12 cellular contexts compared by ENCODE assay signal in the genomic region with DNA sequence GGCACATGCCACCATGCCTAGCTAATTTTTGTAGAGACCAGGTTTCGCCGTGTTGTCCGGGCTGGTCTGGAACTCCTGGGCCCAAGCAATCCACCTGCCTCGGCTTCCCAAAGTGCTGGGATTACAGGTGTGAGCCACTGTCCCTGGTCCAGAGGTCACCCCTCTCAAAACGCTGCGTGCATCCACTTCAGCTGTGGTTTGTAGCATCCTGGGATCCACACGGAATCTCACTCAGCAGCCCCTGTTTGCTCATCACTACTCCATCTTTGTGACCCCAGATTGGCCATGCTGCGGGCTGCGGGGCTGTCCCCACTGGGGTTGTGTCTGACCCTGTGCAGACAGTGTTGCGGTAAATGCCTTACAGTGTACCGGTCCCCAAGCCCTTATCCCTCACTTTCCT. TPM values are rescaled to one million over a fixed set of nuclear protein-coding genes. Genes with fewer than 3 reads are reported as not detected.
DNase-seq lines count a peak whose midpoint lies in the region; ATAC-seq and TF ChIP-seq lines count a peak whose summit lies in the region.
"Had no signal": no experiment of that assay in that cellular context is flagged by ENCODE, and none has a peak within 500 bp of the region (broad histone marks: within the 10 kb centered on the region; RNA-seq: fewer than 3 reads in every experiment).

No MANE protein-coding gene starts in this region.

- no peaks in the 10 kb centered on the region; the same call in 1 of the 2 replicates for H4K20me1 ChIP-seq in PC-9 (ENCODE audit: insufficient read depth)

- ATAC-seq in right cardiac atrium: no peak
- ATAC-seq in naive thymus-derived CD8-positive, alpha-beta T cell: no peak

- peaks cover 20% of the 10 kb centered on the region for H3K79me2 ChIP-seq in PC-9 (ENCODE audit: low read depth)

- H3K36me3 Mint-ChIP-seq in activated naive CD8-positive, alpha-beta T cell treated with anti-CD3 and anti-CD28 coated beads for 36 hours: no peaks in the 10 kb centered on the region
- no peaks in the 10 kb centered on the region for H3K36me3 Mint-ChIP-seq in naive thymus-derived CD8-positive, alpha-beta T cell

- peak overlapping the region; percentile 87 for H3K27ac ChIP-seq in left ventricle myocardium inferior (replicated peaks)
- no peak overlapping the region for H3K27ac ChIP-seq in right cardiac atrium (ENCODE audit: low read length)
- no peak overlapping the region for H3K27ac ChIP-seq in PC-9
- H3K27ac ChIP-seq: C4-2B, ovary had no signal

- H3K27ac Mint-ChIP-seq in activated naive CD8-positive, alpha-beta T cell treated with anti-CD3 and anti-CD28 coated beads for 36 hours: peak overlapping the region; percentile 81
- H3K27ac Mint-ChIP-seq in naive thymus-derived CD8-positive, alpha-beta T cell: peak overlapping the region; percentile 2 to 96 (median 89)

- H3K4me1 ChIP-seq in left ventricle myocardium inferior (peaks cover 85% of the 10 kb centered on the region), right cardiac atrium (ENCODE audit: control insufficient read depth, insufficient read depth, low read length) (peaks cover 12% of the 10 kb centered on the region), PC-9 (replicated peaks; ENCODE audit: insufficient read depth) (peaks cover 10% of the 10 kb centered on the region; the same call in 1 of the 2 replicates)

- no peak for TF ChIP-seq CTCF in left ventricle myocardium inferior (IDR thresholded peaks at IDR 0.05; ENCODE audit: borderline replicate concordance)
- no peak for TF ChIP-seq CTCF in PC-9 (conservative IDR thresholded peaks at IDR 0.05)

- peak overlapping the region; percentile 20 for H3K4me3 Mint-ChIP-seq in activated naive CD8-positive, alpha-beta T cell treated with anti-CD3 and anti-CD28 coated beads for 36 hours
- peak overlapping the region in 8 of 10 donors; percentile 40 to 92 (median 86) for H3K4me3 Mint-ChIP-seq in naive thymus-derived CD8-positive, alpha-beta T cell

- no peaks in the 10 kb centered on the region for H3F3A ChIP-seq in PC-9 (ENCODE audit: insufficient read depth, low read depth)

- H3K4me3 ChIP-seq in left ventricle myocardium inferior (peak overlapping the region; percentile 87), right cardiac atrium (ENCODE audit: low read length) (no peak overlapping the region), PC-9 (no peak overlapping the region)
- H3K4me3 ChIP-seq: ovary had no signal

- no peaks in the 10 kb centered on the region for H3K9me3 Mint-ChIP-seq in activated naive CD8-positive, alpha-beta T cell treated with anti-CD3 and anti-CD28 coated beads for 36 hours
- H3K9me3 Mint-ChIP-seq in naive thymus-derived CD8-positive, alpha-beta T cell: no peaks in the 10 kb centered on the region

- no peak overlapping the region for H2AFZ ChIP-seq in PC-9

- peaks cover 63% of the 10 kb centered on the region for H3K4me1 Mint-ChIP-seq in activated naive CD8-positive, alpha-beta T cell treated with anti-CD3 and anti-CD28 coated beads for 36 hours
- peaks cover 39 to 80% (median 76%) of the 10 kb centered on the region in 4 donors for H3K4me1 Mint-ChIP-seq in naive thymus-derived CD8-positive, alpha-beta T cell

- intact Hi-C loops in left ventricle myocardium inferior (cut with micrococcal nuclease): no loop called here
- intact Hi-C loops in right cardiac atrium (cut with DNase I): loop anchor here in 1 of 4 donors (10.0 kb wide), 1 partner anchor 94 kb away; no protein-coding TSS in a partner anchor
- intact Hi-C loops in PC-9 (cut with micrococcal nuclease; ENCODE audit: unreplicated experiment): no loop called here

- no peak overlapping the region for H3K4me2 ChIP-seq in PC-9

- H3K9me3 ChIP-seq in left ventricle myocardium inferior (replicated peaks) (no peaks in the 10 kb centered on the region), right cardiac atrium (ENCODE audit: control insufficient read depth, low read length) (no peaks in the 10 kb centered on the region), PC-9 (ENCODE audit: insufficient read depth, low read depth) (no peaks in the 10 kb centered on the region)
- H3K9me3 ChIP-seq: ovary had no signal

- BruUV-seq in PC-9 (replicated peaks; lab: Mats Ljungman, UMichigan): no TSS peak

- WGBS in right cardiac atrium: 91% methylated on average over 11 of the region's 11 CpGs

- POLR2A ChIA-PET in naive thymus-derived CD8-positive, alpha-beta T cell (lab: Charles Lee): interaction anchor here (0.6 to 6.6 kb wide), 4 partner anchors 9 to 29 kb away, joined by 3 to 61 read pairs (median 4); no protein-coding TSS in a partner anchor
- POLR2A ChIA-PET in PC-9 (lab: Charles Lee; ENCODE audit: unreplicated experiment): no interaction called here

- CTCF ChIA-PET in PC-9 (lab: Charles Lee): no interaction called here

- H3K36me3 ChIP-seq in left ventricle myocardium inferior (no peaks in the 10 kb centered on the region), PC-9 (ENCODE audit: low read depth) (no peaks in the 10 kb centered on the region)
- H3K36me3 ChIP-seq: ovary had no signal

- no peaks in the 10 kb centered on the region for H3K27me3 ChIP-seq in left ventricle myocardium inferior (ENCODE audit: low read depth)
- no peaks in the 10 kb centered on the region for H3K27me3 ChIP-seq in right cardiac atrium (ENCODE audit: control insufficient read depth, insufficient read depth)
- no peaks in the 10 kb centered on the region for H3K27me3 ChIP-seq in PC-9 (ENCODE audit: insufficient read depth, low read depth)
- H3K27me3 ChIP-seq: ovary had no signal

- DNase-seq in left ventricle myocardium inferior (no peak), right cardiac atrium (no peak), PC-9 (no peak), NCI-H446 (lab: John Stamatoyannopoulos, UW) (no peak), NCI-H1417 (lab: John Stamatoyannopoulos, UW) (no peak)
- DNase-seq in activated naive CD8-positive, alpha-beta T cell treated with anti-CD3 and anti-CD28 coated beads for 36 hours: no peak
- peak in 1 of 10 donors; percentile 61 for DNase-seq in naive thymus-derived CD8-positive, alpha-beta T cell
- no peak for DNase-seq in stimulated activated CD4-positive, alpha-beta T cell treated with anti-CD3 and anti-CD28 coated beads, Interleukin-4, amount 100 ng/mL, for 24 hours
- DNase-seq: NCI-H1048, NCI-H524 treated with DMSO at 0.1 percent for 48 hours had no signal

- H3K27me3 Mint-ChIP-seq in activated naive CD8-positive, alpha-beta T cell treated with anti-CD3 and anti-CD28 coated beads for 36 hours: no peaks in the 10 kb centered on the region
- no peaks in the 10 kb centered on the region for H3K27me3 Mint-ChIP-seq in naive thymus-derived CD8-positive, alpha-beta T cell

- no peaks in the 10 kb centered on the region for H3K9me2 ChIP-seq in PC-9 (ENCODE audit: insufficient read depth)

RNA-seq across cellular contexts. Expression of a gene that starts 3.5 kb away (rescaled TPM):
- 105 TPM for total RNA-seq in left ventricle myocardium inferior
- total RNA-seq in right cardiac atrium: 100 to 1,000 TPM in 2 of 4 donors, 10 to 100 TPM in 2; 92.0 to 116 (median 99.2) TPM
- 60.0 TPM for polyA plus RNA-seq in right cardiac atrium
- total RNA-seq in activated naive CD8-positive, alpha-beta T cell treated with anti-CD3 and anti-CD28 coated beads for 36 hours: 1 to 10 TPM; 6.1 to 7.4 TPM
- total RNA-seq in naive thymus-derived CD8-positive, alpha-beta T cell: 10 to 100 TPM; 30.4 to 33.7 TPM
- 1 to 10 TPM in 2 of 3 donors, under 1 TPM in 1; 0.51 to 3.9 (median 1.1) TPM for polyA plus RNA-seq in naive thymus-derived CD8-positive, alpha-beta T cell
- total RNA-seq in PC-9 (2021): 18.4 and 18.8 TPM in 2 replicates
